ENCODE assay signal across 8 cellular contexts in genomic region chr4:7828011-7828720, GRCh38.
DNase-seq lines count a peak whose midpoint lies in the region; ATAC-seq and TF ChIP-seq lines count a peak whose summit lies in the region.

No MANE protein-coding gene starts in this region.

- peak overlapping the region; percentile 88 for H3K27ac Mint-ChIP-seq in activated CD4-positive, alpha-beta T cell treated with anti-CD3 and anti-CD28 coated beads, Interleukin-2, amount 10 ng/mL, durations not matched to agents 7 days and 5 days

- H3K27me3 ChIP-seq in dorsolateral prefrontal cortex (no peaks in the 10 kb centered on the region), mucosa of rectum (ENCODE audit: control insufficient read depth in 2 of 2, insufficient read depth in 2 of 2, low read length in 2 of 2) (no peaks in the 10 kb centered on the region)

- no peak overlapping the region for H3K4me3 Mint-ChIP-seq in activated CD4-positive, alpha-beta T cell treated with anti-CD3 and anti-CD28 coated beads, Interleukin-2, amount 10 ng/mL, durations not matched to agents 7 days and 5 days

- H3K9me3 Mint-ChIP-seq in activated CD4-positive, alpha-beta T cell treated with anti-CD3 and anti-CD28 coated beads, Interleukin-2, amount 10 ng/mL, durations not matched to agents 7 days and 5 days: peaks cover 10% of the 10 kb centered on the region

- peak; percentile 68 for ATAC-seq in stimulated activated naive CD8-positive, alpha-beta T cell treated with anti-CD3 and anti-CD28 coated beads, Interleukin-15, Interleukin-2, amounts not matched to agents 100 U/mL and 50 U/mL, for 24 hours
- ATAC-seq in GM18505 (IDR thresholded peaks at IDR 0.05; ENCODE audit: unreplicated experiment) (no peak), GM18861 (IDR thresholded peaks at IDR 0.05; ENCODE audit: unreplicated experiment) (no peak)

- peaks cover 52% of the 10 kb centered on the region for H3K4me1 Mint-ChIP-seq in activated CD4-positive, alpha-beta T cell treated with anti-CD3 and anti-CD28 coated beads, Interleukin-2, amount 10 ng/mL, durations not matched to agents 7 days and 5 days

- POLR2A ChIA-PET in activated CD4-positive, alpha-beta T cell treated with anti-CD3 and anti-CD28 coated beads, Interleukin-2, amount 10 ng/mL, durations not matched to agents 7 days and 5 days (lab: Charles Lee): no interaction called here

- H3K36me3 ChIP-seq in mucosa of rectum (ENCODE audit: control insufficient read depth in 2 of 2, insufficient read depth in 2 of 2, low read length in 2 of 2): peaks cover 0 to 7% of the 10 kb centered on the region in 2 donors

- DNase-seq in Ammon's horn (ENCODE audit: low spot score) (peak; percentile 67), LHCN-M2 (ENCODE audit: low read depth) (peak; percentile 95), dorsolateral prefrontal cortex (peak in 7 of 10 donors; percentile 52 to 82 (median 63))
- peak; percentile 37 for DNase-seq in activated CD4-positive, alpha-beta T cell treated with anti-CD3 and anti-CD28 coated beads, Interleukin-2, amount 10 ng/mL, durations not matched to agents 7 days and 5 days
- peak; percentile 47 for DNase-seq in stimulated activated naive CD8-positive, alpha-beta T cell treated with anti-CD3 and anti-CD28 coated beads, Interleukin-15, Interleukin-2, amounts not matched to agents 100 U/mL and 50 U/mL, for 24 hours

- TF ChIP-seq CTCF in dorsolateral prefrontal cortex (IDR thresholded peaks at IDR 0.05 in 54 of 56, conservative IDR thresholded peaks at IDR 0.05 in 2 of 56; ENCODE audit: low read depth in 1 of 56, partially characterized antibody in 56 of 56): no peak

- H3K4me1 ChIP-seq in mucosa of rectum (ENCODE audit: control insufficient read depth in 2 of 2, insufficient read depth in 2 of 2, low read length in 2 of 2): peaks cover 31 to 34% of the 10 kb centered on the region in 2 donors

- peak overlapping the region in 1 of 2 donors; percentile 41 for H3K9ac ChIP-seq in mucosa of rectum (ENCODE audit: low read depth in 1 of 2, low read length in 2 of 2)

- TF ChIP-seq POLR2A in GM18505 (IDR thresholded peaks at IDR 0.05; ENCODE audit: borderline replicate concordance, extremely low read depth, insufficient read depth, insufficient read length): no peak

- intact Hi-C loops in dorsolateral prefrontal cortex (cut with DNase I): no loop called here

- H3K9me3 ChIP-seq in mucosa of rectum (ENCODE audit: control insufficient read depth in 2 of 2, low read length in 2 of 2): no peaks in the 10 kb centered on the region

- H3K4me3 ChIP-seq in dorsolateral prefrontal cortex (no peak overlapping the region), mucosa of rectum (ENCODE audit: low read length in 2 of 2) (no peak overlapping the region)

- H3K27me3 Mint-ChIP-seq in activated CD4-positive, alpha-beta T cell treated with anti-CD3 and anti-CD28 coated beads, Interleukin-2, amount 10 ng/mL, durations not matched to agents 7 days and 5 days: no peaks in the 10 kb centered on the region

- CTCF ChIA-PET in activated CD4-positive, alpha-beta T cell treated with anti-CD3 and anti-CD28 coated beads, Interleukin-2, amount 10 ng/mL, durations not matched to agents 7 days and 5 days (lab: Charles Lee): interaction anchor here (0.6 to 2.3 kb wide), 5 partner anchors 10 to 139 kb away, joined by 3 to 9 read pairs (median 3); no protein-coding TSS in a partner anchor

- H3K27ac ChIP-seq in dorsolateral prefrontal cortex: peak overlapping the region in 58 of 59 donors; percentile 18 to 91 (median 70)
- peak overlapping the region; percentile 72 to 78 for H3K27ac ChIP-seq in mucosa of rectum (ENCODE audit: low read depth in 2 of 2, low read length in 2 of 2)

- peaks cover 20% of the 10 kb centered on the region for H3K36me3 Mint-ChIP-seq in activated CD4-positive, alpha-beta T cell treated with anti-CD3 and anti-CD28 coated beads, Interleukin-2, amount 10 ng/mL, durations not matched to agents 7 days and 5 days (ENCODE audit: low read depth)

Comparison
In these comparisons a context has a peak if more than half of its experiments do, and no peak if none do; other contexts are left out.
1. DNase-seq: peak in every context shown above with its lines; median percentile 95 in LHCN-M2; 67 in Ammon's horn; 63 in dorsolateral prefrontal cortex; 47 in stimulated activated naive CD8-positive, alpha-beta T cell treated with anti-CD3 and anti-CD28 coated beads, Interleukin-15, Interleukin-2, amounts not matched to agents 100 U/mL and 50 U/mL, for 24 hours; 37 in activated CD4-positive, alpha-beta T cell treated with anti-CD3 and anti-CD28 coated beads, Interleukin-2, amount 10 ng/mL, durations not matched to agents 7 days and 5 days.